In the genomic region with DNA sequence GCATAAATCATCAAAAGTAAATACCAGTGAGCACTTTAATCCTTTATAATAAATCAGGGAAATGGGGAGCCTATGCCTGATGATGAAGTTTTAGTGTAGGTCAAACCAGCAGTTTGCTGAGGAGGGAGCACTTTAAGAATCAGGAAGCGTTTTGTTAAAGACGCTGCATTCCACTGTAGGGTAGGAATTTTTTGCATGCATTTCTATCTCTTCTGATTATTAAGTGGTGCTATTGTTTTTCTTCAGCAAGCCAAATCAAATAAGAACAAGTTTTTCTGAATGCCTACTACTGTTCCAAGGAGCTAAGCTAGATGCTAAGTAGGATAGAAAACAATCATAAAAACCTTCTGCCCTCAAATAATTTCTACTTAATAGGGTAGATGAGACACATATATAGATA, we compare ENCODE assay signal across 31 cellular contexts.
"Had no signal": no experiment of that assay in that cellular context is flagged by ENCODE, and none has a peak within 500 bp of the region (broad histone marks: within the 10 kb centered on the region; RNA-seq: fewer than 3 reads in every experiment).

No MANE protein-coding gene starts in this region.

- H3K79me2 ChIP-seq: hepatocyte had no signal

- H3K4me2 ChIP-seq: hepatocyte, smooth muscle cell had no signal

- H3K27ac ChIP-seq: coronary artery, epithelial cell of prostate, gastroesophageal sphincter, heart left ventricle, hepatocyte, left lung, prostate gland, right atrium auricular region, suprapubic skin, transverse colon, upper lobe of right lung, uterus had no signal

- H3K27ac Mint-ChIP-seq: naive thymus-derived CD8-positive, alpha-beta T cell; nephron progenitor cell; stimulated activated naive CD8-positive, alpha-beta T cell treated with anti-CD3 and anti-CD28 coated beads, Interleukin-15, amount 100 ng/mL, for 72 hours had no signal

- H3K9me3 ChIP-seq: gastroesophageal sphincter, heart left ventricle, prostate gland, right atrium auricular region, suprapubic skin, transverse colon, upper lobe of right lung, uterus had no signal

- H3K4me1 ChIP-seq: gastroesophageal sphincter, heart left ventricle, left lung, prostate gland, right atrium auricular region, suprapubic skin, transverse colon, upper lobe of right lung, uterus had no signal

- H3K4me3 Mint-ChIP-seq: naive thymus-derived CD8-positive, alpha-beta T cell; nephron progenitor cell; stimulated activated naive CD8-positive, alpha-beta T cell treated with anti-CD3 and anti-CD28 coated beads, Interleukin-15, amount 100 ng/mL, for 72 hours had no signal

- H3K9me3 Mint-ChIP-seq: stimulated activated naive CD8-positive, alpha-beta T cell treated with anti-CD3 and anti-CD28 coated beads, Interleukin-15, amount 100 ng/mL, for 72 hours had no signal

- ATAC-seq: esophagus mucosa; gastroesophageal sphincter; heart left ventricle; left cardiac atrium; left lung; naive thymus-derived CD8-positive, alpha-beta T cell; sciatic nerve; stimulated activated naive CD8-positive, alpha-beta T cell treated with anti-CD3 and anti-CD28 coated beads, Interleukin-15, amount 100 ng/mL, for 72 hours; upper lobe of right lung had no signal

- FAIRE-seq: endometrium, islet of Langerhans had no signal

- DNase-seq: dermis blood vessel endothelial cell; effector memory CD4-positive, alpha-beta T cell; foreskin fibroblast; heart left ventricle; left cardiac atrium; left lung; mesenchymal stem cell; naive thymus-derived CD8-positive, alpha-beta T cell; nephron progenitor cell; nucleus accumbens; stimulated activated CD4-positive, alpha-beta T cell treated with anti-CD3 and anti-CD28 coated beads, Interleukin-12 subunit alpha, Interleukin-12 subunit beta, amount 100 ng/mL, for 4 hours; stimulated activated CD4-positive, alpha-beta T cell treated with anti-CD3 and anti-CD28 coated beads, Interleukin-1b, Interleukin-23, amount 100 ng/mL, for 48 hours; stimulated activated CD4-positive, alpha-beta T cell treated with anti-CD3 and anti-CD28 coated beads, Interleukin-4, amount 100 ng/mL, for 1 hour; stimulated activated CD8-positive, alpha-beta memory T cell treated with anti-CD3 and anti-CD28 coated beads, Interleukin-4, amount 100 ng/mL, for 48 hours; stimulated activated naive CD4-positive, alpha-beta T cell; stimulated activated naive CD8-positive, alpha-beta T cell treated with anti-CD3 and anti-CD28 coated beads, Interleukin-15, amount 100 ng/mL, for 72 hours; transverse colon; upper lobe of right lung; uterus had no signal

- H3K27me3 ChIP-seq: gastroesophageal sphincter, heart left ventricle, hepatocyte, left lung, right atrium auricular region, suprapubic skin, transverse colon, upper lobe of right lung, uterus had no signal

- H2AFZ ChIP-seq: hepatocyte had no signal

- H3K36me3 ChIP-seq: gastroesophageal sphincter, heart left ventricle, left lung, prostate gland, right atrium auricular region, suprapubic skin, transverse colon, upper lobe of right lung, uterus had no signal

- H3K4me3 ChIP-seq: coronary artery, gastroesophageal sphincter, heart left ventricle, hepatocyte, left lung, prostate gland, right atrium auricular region, smooth muscle cell, suprapubic skin, transverse colon, upper lobe of right lung, uterus had no signal

- H3K4me1 Mint-ChIP-seq: naive thymus-derived CD8-positive, alpha-beta T cell; nephron progenitor cell; stimulated activated naive CD8-positive, alpha-beta T cell treated with anti-CD3 and anti-CD28 coated beads, Interleukin-15, amount 100 ng/mL, for 72 hours had no signal

- H3K36me3 Mint-ChIP-seq: naive thymus-derived CD8-positive, alpha-beta T cell had no signal

- H3K27me3 Mint-ChIP-seq: naive thymus-derived CD8-positive, alpha-beta T cell; stimulated activated naive CD8-positive, alpha-beta T cell treated with anti-CD3 and anti-CD28 coated beads, Interleukin-15, amount 100 ng/mL, for 72 hours had no signal
